Comparison of ENCODE assay signal across 8 cellular contexts in the genomic region with DNA sequence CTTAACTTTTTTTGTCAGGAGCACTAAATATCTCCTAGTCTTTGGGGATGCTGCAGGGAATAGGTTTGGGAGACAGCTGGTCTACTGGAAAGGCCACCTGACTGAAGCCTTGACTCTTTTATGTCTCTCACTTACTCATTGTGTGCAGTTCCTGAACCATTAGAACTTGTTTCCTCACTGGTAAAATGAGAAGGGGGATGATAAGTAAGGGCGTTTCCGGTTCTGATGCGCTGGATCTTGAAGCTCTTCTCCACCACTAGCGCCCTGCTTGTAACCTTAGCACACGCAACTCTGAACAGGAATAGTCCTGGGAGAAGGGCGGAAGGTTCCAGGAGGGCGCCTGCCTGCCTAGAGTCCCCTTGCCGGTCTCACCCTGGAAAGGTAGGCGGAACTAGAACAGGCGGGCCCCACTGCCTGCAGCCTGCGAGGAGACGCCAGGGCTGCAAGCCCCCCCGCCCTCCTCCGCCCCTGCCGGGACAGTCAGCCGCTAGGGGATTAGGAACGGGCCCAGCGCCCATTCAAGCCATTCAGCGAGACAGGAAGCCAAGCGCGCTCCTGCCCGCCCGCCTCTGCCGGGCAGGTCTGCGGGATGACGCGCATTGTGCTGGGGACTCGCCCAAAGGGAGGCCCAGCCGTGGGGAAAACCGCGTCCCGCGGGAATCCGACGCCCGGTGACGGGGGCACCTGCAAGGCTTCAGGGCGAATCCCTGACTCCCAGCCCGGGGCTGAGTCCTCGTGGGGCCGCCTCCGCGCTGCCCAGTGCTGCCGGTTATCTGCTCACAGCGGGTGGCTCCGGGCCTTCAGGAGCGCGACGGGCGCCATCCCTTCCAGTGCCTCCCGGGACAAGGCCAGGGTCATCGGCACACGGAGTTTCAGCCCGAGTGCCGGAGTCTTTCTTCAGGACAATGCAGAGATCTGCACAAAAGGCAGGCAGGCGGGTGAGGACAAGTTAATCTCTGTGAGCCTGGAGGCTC. TPM values are rescaled to one million over a fixed set of nuclear protein-coding genes. Genes with fewer than 3 reads are reported as not detected.
DNase-seq lines count a peak whose midpoint lies in the region; ATAC-seq and TF ChIP-seq lines count a peak whose summit lies in the region.

No MANE protein-coding gene starts in this region.

- H2AFZ ChIP-seq in OCI-LY7 (ENCODE audit: low read length): no peak overlapping the region

- H3K4me3 ChIP-seq in Panc1 (ENCODE audit: low read depth in 2 of 2, low read length in 2 of 2) (no peak overlapping the region), sigmoid colon (peak overlapping the region in 3 of 4 donors; percentile 35 to 49 (median 42)), OCI-LY7 (ENCODE audit: low read depth, low read length, poor library complexity, severe bottlenecking) (no peak overlapping the region)

- no peaks in the 10 kb centered on the region for H3K9me2 ChIP-seq in OCI-LY7 (ENCODE audit: insufficient read depth, low read length)

- TF ChIP-seq CTCF in Panc1 (IDR thresholded peaks at IDR 0.05) (no peak), sigmoid colon (IDR thresholded peaks at IDR 0.05) (peak in 2 of 4 experiments; percentile 15 to 29), OCI-LY7 (conservative IDR thresholded peaks at IDR 0.05; ENCODE audit: low read length) (no peak)

- H3K4me2 ChIP-seq in OCI-LY7 (ENCODE audit: low read length): no peak overlapping the region

- POLR2A ChIA-PET in Panc1 (lab: Charles Lee) (no interaction called here), OCI-LY7 (lab: Charles Lee) (no interaction called here)

- CTCF ChIA-PET in Panc1 (lab: Charles Lee): no interaction called here
- CTCF ChIA-PET in OCI-LY7 (lab: Charles Lee; ENCODE audit: unreplicated experiment): no interaction called here

- H3K9me3 ChIP-seq in Panc1 (ENCODE audit: control insufficient read depth, insufficient read depth, low read depth, low read length): no peaks in the 10 kb centered on the region
- no peaks in the 10 kb centered on the region for H3K9me3 ChIP-seq in sigmoid colon
- no peaks in the 10 kb centered on the region for H3K9me3 ChIP-seq in OCI-LY7 (ENCODE audit: low read length)

- ATAC-seq in GM19452 (IDR thresholded peaks at IDR 0.05; ENCODE audit: unreplicated experiment) (peak; percentile 60), Panc1 (peak; percentile 53), GM21529 (IDR thresholded peaks at IDR 0.05; ENCODE audit: unreplicated experiment) (no peak)

- no peak for TF ChIP-seq EP300 in sigmoid colon (IDR thresholded peaks at IDR 0.05)

- H3K27me3 ChIP-seq in Panc1 (ENCODE audit: control insufficient read depth, insufficient read depth, low read length): peaks cover 4% of the 10 kb centered on the region; the same call in 1 of the 2 replicates
- H3K27me3 ChIP-seq in sigmoid colon: peaks cover 0 to 38% (median 15%) of the 10 kb centered on the region in 3 donors

- no peak for TF ChIP-seq POLR2A in sigmoid colon (IDR thresholded peaks at IDR 0.05)

- 8 to 13% methylated on average over 56 of the region's 56 CpGs for WGBS in sigmoid colon, 2 donors

- H3K27ac ChIP-seq in Panc1 (ENCODE audit: low read length): no peak overlapping the region
- peak overlapping the region in 1 of 4 donors; percentile 58 for H3K27ac ChIP-seq in sigmoid colon
- no peak overlapping the region for H3K27ac ChIP-seq in OCI-LY7 (ENCODE audit: low read depth, low read length, poor library complexity, severe bottlenecking)

- no TSS peak for BruUV-seq in Panc1 (replicated peaks; lab: Mats Ljungman, UMichigan)
- no TSS peak for BruUV-seq in OCI-LY7 (replicated peaks; lab: Mats Ljungman, UMichigan)

- no peaks in the 10 kb centered on the region for H3K79me2 ChIP-seq in OCI-LY7 (ENCODE audit: insufficient read depth, low read depth, low read length)

- in situ Hi-C loops in Panc1 (cut with HindIII; ENCODE audit: low pct_unique_long_range_greater_than_20kb, low sequenced_read_pairs): no loop called here

- no peaks in the 10 kb centered on the region for H4K20me1 ChIP-seq in OCI-LY7 (ENCODE audit: insufficient read depth, low read length)

- DNase-seq in Panc1 (ENCODE audit: low read depth, low spot score) (no peak), amniotic epithelial cell (ENCODE audit: low read depth) (peak; percentile 41), hypothalamus (lab: John Stamatoyannopoulos, UW) (peak in 32 of 51 donors; percentile 3 to 61 (median 17)), sigmoid colon (peak; percentile 72), superior temporal gyrus (ENCODE audit: extremely low spot score) (no peak), OCI-LY7 (ENCODE audit: low spot score) (no peak)

- intact Hi-C loops in Panc1 (cut with micrococcal nuclease; ENCODE audit: unreplicated experiment) (no loop called here), sigmoid colon (cut with DNase I) (no loop called here), OCI-LY7 (cut with micrococcal nuclease; ENCODE audit: unreplicated experiment) (no loop called here)

- H3K4me1 ChIP-seq in Panc1 (ENCODE audit: control insufficient read depth, insufficient read depth, low read length) (no peaks in the 10 kb centered on the region), sigmoid colon (peaks cover 0 to 13% (median 11%) of the 10 kb centered on the region in 4 donors), OCI-LY7 (ENCODE audit: insufficient read depth, low read length, poor library complexity, severe bottlenecking) (no peaks in the 10 kb centered on the region)

- H3K36me3 ChIP-seq in Panc1 (ENCODE audit: control insufficient read depth, insufficient read depth, low read length) (no peaks in the 10 kb centered on the region), sigmoid colon (no peaks in the 10 kb centered on the region), OCI-LY7 (ENCODE audit: insufficient read depth, low read length) (no peaks in the 10 kb centered on the region)

RNA-seq across cellular contexts. Expression of a gene that starts 44.0 kb away (rescaled TPM):
- total RNA-seq in Panc1 (2021; ENCODE audit: unreplicated experiment): 7.1 TPM
- polyA plus RNA-seq in Panc1 (2012; ENCODE audit: insufficient read length): 7.0 TPM
- 10 to 100 TPM; 21.7 to 33.2 (median 31.2) TPM for total RNA-seq in sigmoid colon
- 10 to 100 TPM in 2 of 3 donors, 1 to 10 TPM in 1; 8.8 to 16.2 (median 12.5) TPM for polyA plus RNA-seq in sigmoid colon
- 15.8 and 17.8 TPM in 2 replicates for total RNA-seq in OCI-LY7 (2014; rRNA removed; shearing (Covaris generic))
- total RNA-seq in OCI-LY7 (2022): 13.7 and 15.7 TPM in 2 replicates

Comparison
In these comparisons a context has a peak if more than half of its experiments do, and no peak if none do; other contexts are left out.
1. DNase-seq: peak in amniotic epithelial cell (single experiment), hypothalamus (32 of 51) and sigmoid colon (single experiment); none in Panc1 (single experiment), superior temporal gyrus (single experiment) and OCI-LY7 (single experiment).
2. H3K4me3 ChIP-seq: peak in sigmoid colon (3 of 4); none in Panc1 (0 of 2) and OCI-LY7 (single experiment).